8 cellular contexts compared by ENCODE assay signal in genomic region chr13:36736119-36736726, GRCh38.
DNase-seq lines count a peak whose midpoint lies in the region; ATAC-seq, FAIRE-seq and TF ChIP-seq lines count a peak whose summit lies in the region.

No MANE protein-coding gene starts in this region.

- H3K4me1 ChIP-seq in A549 (no peaks in the 10 kb centered on the region), ovary (ENCODE audit: insufficient read depth) (no peaks in the 10 kb centered on the region)

- TF ChIP-seq EP300 in A549 (IDR thresholded peaks at IDR 0.05) (no peak), ovary (IDR thresholded peaks at IDR 0.05) (no peak)

- no peaks in the 10 kb centered on the region for H3K36me3 ChIP-seq in ovary

- POLR2A ChIA-PET in A549 (lab: Yijun Ruan, JAX), result no interaction called here

- intact Hi-C loops in ovary (cut with DNase I), result loop anchor here in 3 of 4 donors (5.0 to 10.0 kb wide), 3 partner anchors 301 to 454 kb away; partner anchors contain the start of gene CCNA1 (in 1 of the 3)

- TF ChIP-seq CTCF in A549 (IDR thresholded peaks at IDR 0.05) (peak; percentile 51), fibroblast of mammary gland (conservative IDR thresholded peaks at IDR 0.05; ENCODE audit: control insufficient read depth, insufficient read depth, low read depth, low read length) (peak; percentile 61), ovary (IDR thresholded peaks at IDR 0.05) (peak; percentile 31 to 53 (median 36))

- no peak overlapping the region for H3K4me2 ChIP-seq in A549

- TF ChIP-seq RAD21 in A549 (conservative IDR thresholded peaks at IDR 0.05 in 1 of 2, IDR thresholded peaks at IDR 0.05 in 1 of 2), result peak; percentile 41 to 44

- ATAC-seq in A549 (no peak), GM21367 (IDR thresholded peaks at IDR 0.05; ENCODE audit: unreplicated experiment) (no peak)

- no peak for TF ChIP-seq POLR2A in A549 (IDR thresholded peaks at IDR 0.05; ENCODE audit: low read length)
- TF ChIP-seq POLR2A in ovary (IDR thresholded peaks at IDR 0.05), result no peak

- CTCF ChIA-PET in A549 (lab: Yijun Ruan, JAX), result interaction anchor here (0.9 to 4.0 kb wide), 13 partner anchors 9 to 453 kb away, joined by 3 to 26 read pairs (median 5); no protein-coding TSS in a partner anchor

- 0% methylated on average over 4 of the region's 4 CpGs for WGBS in A549 (ENCODE audit: missing lambda C conversion rate)
- 4 to 14% (median 7%) methylated on average over 4 of the region's 4 CpGs for WGBS in ovary, 3 donors

- no peaks in the 10 kb centered on the region for H3K9me3 ChIP-seq in A549
- no peaks in the 10 kb centered on the region for H3K9me3 ChIP-seq in ovary

- no peaks in the 10 kb centered on the region for H3K27me3 ChIP-seq in ovary

- H3K27ac ChIP-seq in A549 (no peak overlapping the region), ovary (no peak overlapping the region)

- H3K4me3 ChIP-seq in A549 (no peak overlapping the region), fibroblast of mammary gland (ENCODE audit: control insufficient read depth, low read depth, low read length) (no peak overlapping the region), ovary (no peak overlapping the region)

- FAIRE-seq in A549 (lab: Jason Lieb, UNC), result no peak

- DNase-seq in A549 (ENCODE audit: low read depth in 1 of 2, low spot score in 1 of 2) (peak; percentile 8 to 50), GM04504 (ENCODE audit: low read depth) (peak; percentile 18), NCI-H1930 (lab: John Stamatoyannopoulos, UW) (peak; percentile 28 to 47), fibroblast of mammary gland (ENCODE audit: low read depth) (peak; percentile 67), ovary (peak in 4 of 5 donors; percentile 23 to 58 (median 45))
- DNase-seq in activated CD4-positive, alpha-beta T cell treated with anti-CD3 and anti-CD28 coated beads for 4 hours, result peak; percentile 13 to 34
- no peak for DNase-seq in activated CD4-positive, CD25-positive, alpha-beta regulatory T cell (lab: John Stamatoyannopoulos, UW)

TF ChIP-seq in A549, 52 proteins besides CTCF, POLR2A, EP300 and RAD21:
- no peak for TF ChIP-seq CHD4 (IDR thresholded peaks at IDR 0.05; ENCODE audit: borderline replicate concordance)
- peak; percentile 71 for TF ChIP-seq SMC3 (IDR thresholded peaks at IDR 0.05)
TF ChIP-seq in A549: peak in this region for 1.

Comparison
In these comparisons a context has a peak if more than half of its experiments do, and no peak if none do; other contexts are left out.
1. DNase-seq: peak in A549 (2 of 2), GM04504 (single experiment), NCI-H1930 (2 of 2), activated CD4-positive, alpha-beta T cell treated with anti-CD3 and anti-CD28 coated beads for 4 hours (2 of 2), fibroblast of mammary gland (single experiment) and ovary (4 of 5); none in activated CD4-positive, CD25-positive, alpha-beta regulatory T cell (0 of 4).
2. Peak in every context shown above with its lines, with median percentiles within 50 percentile points of each other: CTCF ChIP-seq.